ENCODE assay signal across 1 cellular context in genomic region chr11:119380816-119381185, GRCh38.
TF ChIP-seq lines count a peak whose summit lies in the region.

No MANE protein-coding gene starts in this region.

TF ChIP-seq in HepG2, 621 proteins besides CTCF, POLR2A, EP300 and RAD21 (continues in another document):
- peak; percentile 46 for TF ChIP-seq IKZF4 (CRISPR knock-in tag; IDR thresholded peaks at IDR 0.05; ENCODE audit: borderline replicate concordance, low read depth, not compliant biosample characterization)
- TF ChIP-seq PLSCR1 (CRISPR knock-in tag; IDR thresholded peaks at IDR 0.05; ENCODE audit: borderline replicate concordance), result 0 out of 2 replicates have a peak, but pooled peaks have one; percentile 13
- no peak for TF ChIP-seq POLR2AphosphoS2 (IDR thresholded peaks at IDR 0.05; ENCODE audit: low read depth, low read length)
- no peak for TF ChIP-seq EEA1 (CRISPR knock-in tag; IDR thresholded peaks at IDR 0.05; ENCODE audit: borderline replicate concordance)
- TF ChIP-seq ZFP90 (CRISPR knock-in tag; IDR thresholded peaks at IDR 0.05; ENCODE audit: borderline replicate concordance), result no peak
- no peak for TF ChIP-seq CCAR2 (optimal IDR thresholded peaks at IDR 0.05; ENCODE audit: low read depth, low read length)
- TF ChIP-seq NFYB (CRISPR knock-in tag; IDR thresholded peaks at IDR 0.05), result 0 out of 2 replicates have a peak, but pooled peaks have one; percentile 12
- TF ChIP-seq SNAI1 (CRISPR knock-in tag; IDR thresholded peaks at IDR 0.05; ENCODE audit: borderline replicate concordance), result no peak
- no peak for TF ChIP-seq NR2C2 (CRISPR knock-in tag; IDR thresholded peaks at IDR 0.05; ENCODE audit: borderline replicate concordance)
- TF ChIP-seq ZNF460 (CRISPR knock-in tag; IDR thresholded peaks at IDR 0.05; ENCODE audit: borderline replicate concordance), result no peak
- TF ChIP-seq PHB2 (IDR thresholded peaks at IDR 0.05; ENCODE audit: partially characterized antibody), result no peak
- TF ChIP-seq KLF16 (CRISPR knock-in tag; IDR thresholded peaks at IDR 0.05), result no peak
- TF ChIP-seq ZNF761 (CRISPR knock-in tag; conservative IDR thresholded peaks at IDR 0.05), result peak; percentile 52; the same call in 1 of the 2 replicates
- TF ChIP-seq ZNF672 (CRISPR knock-in tag; IDR thresholded peaks at IDR 0.05), result no peak
- 0 out of 2 replicates have a peak, but pooled peaks have one; percentile 13 for TF ChIP-seq REPIN1 (CRISPR knock-in tag; IDR thresholded peaks at IDR 0.05; ENCODE audit: borderline replicate concordance, low read depth)
- TF ChIP-seq CEBPG (CRISPR knock-in tag; IDR thresholded peaks at IDR 0.05), result 0 out of 2 replicates have a peak, but pooled peaks have one; percentile 3
- TF ChIP-seq MAFK (conservative IDR thresholded peaks at IDR 0.05 in 1 of 2, IDR thresholded peaks at IDR 0.05 in 1 of 2; ENCODE audit: low read length in 2 of 2), result no peak
- no peak for TF ChIP-seq CHCHD3 (CRISPR knock-in tag; IDR thresholded peaks at IDR 0.05)
- no peak for TF ChIP-seq ZNF691 (CRISPR knock-in tag; IDR thresholded peaks at IDR 0.05; ENCODE audit: borderline replicate concordance, low read depth)
- no peak for TF ChIP-seq TOPORS (CRISPR knock-in tag; IDR thresholded peaks at IDR 0.05)
- TF ChIP-seq TSC22D2 (CRISPR knock-in tag; IDR thresholded peaks at IDR 0.05; ENCODE audit: borderline replicate concordance), result no peak
- 0 out of 2 replicates have a peak, but pooled peaks have one; percentile 2 for TF ChIP-seq MED13 (CRISPR knock-in tag; IDR thresholded peaks at IDR 0.05)
- TF ChIP-seq ZNF20 (CRISPR knock-in tag; IDR thresholded peaks at IDR 0.05), result no peak
- 0 out of 2 replicates have a peak, but pooled peaks have one; percentile 3 for TF ChIP-seq CEBPB (IDR thresholded peaks at IDR 0.05; ENCODE audit: borderline replicate concordance, low read depth, low read length)
- TF ChIP-seq ZBTB37 (CRISPR knock-in tag; IDR thresholded peaks at IDR 0.05), result no peak
- TF ChIP-seq ZNF430 (CRISPR knock-in tag; IDR thresholded peaks at IDR 0.05), result no peak
- TF ChIP-seq E2F5 (CRISPR knock-in tag; conservative IDR thresholded peaks at IDR 0.05), result peak; percentile 83; the same call in 1 of the 2 replicates
- no peak for TF ChIP-seq HOXA9 (CRISPR knock-in tag; IDR thresholded peaks at IDR 0.05; ENCODE audit: borderline replicate concordance)
- TF ChIP-seq ZNF274 (CRISPR knock-in tag; IDR thresholded peaks at IDR 0.05), result no peak
- no peak for TF ChIP-seq ZNF574 (CRISPR knock-in tag; IDR thresholded peaks at IDR 0.05)
- peak; percentile 2; the same call in 1 of the 2 replicates for TF ChIP-seq FOXP4 (CRISPR knock-in tag; IDR thresholded peaks at IDR 0.05)
- peak; percentile 16; the same call in 1 of the 2 replicates for TF ChIP-seq CCDC6 (CRISPR knock-in tag; IDR thresholded peaks at IDR 0.05)
- no peak for TF ChIP-seq ZNF713 (CRISPR knock-in tag; IDR thresholded peaks at IDR 0.05)
- TF ChIP-seq ZNF781 (CRISPR knock-in tag; IDR thresholded peaks at IDR 0.05; ENCODE audit: borderline replicate concordance, not compliant biosample characterization), result no peak
- TF ChIP-seq POLR2AphosphoS5 (IDR thresholded peaks at IDR 0.05; ENCODE audit: low read depth, low read length), result peak; percentile 11; the same call in 1 of the 2 replicates
- TF ChIP-seq AFF4 (CRISPR knock-in tag; IDR thresholded peaks at IDR 0.05), result no peak
- no peak for TF ChIP-seq JUND (CRISPR knock-in tag; IDR thresholded peaks at IDR 0.05)
- TF ChIP-seq NFYC (CRISPR knock-in tag; IDR thresholded peaks at IDR 0.05), result peak; percentile 32; the same call in 1 of the 2 replicates
- TF ChIP-seq ZBTB26 (CRISPR knock-in tag; IDR thresholded peaks at IDR 0.05; ENCODE audit: borderline replicate concordance), result no peak
- 0 out of 2 replicates have a peak, but pooled peaks have one; percentile 36 for TF ChIP-seq SIN3A (IDR thresholded peaks at IDR 0.05; ENCODE audit: borderline replicate concordance, low read depth, low read length)
- peak; percentile 36; the same call in 1 of the 2 replicates for TF ChIP-seq ZNF337 (CRISPR knock-in tag; IDR thresholded peaks at IDR 0.05; ENCODE audit: borderline replicate concordance, low read depth)
- no peak for TF ChIP-seq HCFC1 (IDR thresholded peaks at IDR 0.05; ENCODE audit: low read depth, low read length)
- no peak for TF ChIP-seq ZNF629 (CRISPR knock-in tag; conservative IDR thresholded peaks at IDR 0.05)
- TF ChIP-seq ZNF614 (CRISPR knock-in tag; IDR thresholded peaks at IDR 0.05; ENCODE audit: borderline replicate concordance), result no peak
- TF ChIP-seq ARID4A (CRISPR knock-in tag; IDR thresholded peaks at IDR 0.05; ENCODE audit: borderline replicate concordance), result no peak
- TF ChIP-seq GZF1 (CRISPR knock-in tag; IDR thresholded peaks at IDR 0.05), result 0 out of 2 replicates have a peak, but pooled peaks have one; percentile 25
